Comparison of ENCODE assay signal across 8 cellular contexts in genomic region chr1:61053712-61054608, GRCh38. TPM values are rescaled to one million over a fixed set of nuclear protein-coding genes. Genes with fewer than 3 reads are reported as not detected.
DNase-seq lines count a peak whose midpoint lies in the region; ATAC-seq, FAIRE-seq and TF ChIP-seq lines count a peak whose summit lies in the region.

No MANE protein-coding gene starts in this region.

- no peak overlapping the region for H3K18ac ChIP-seq in trophoblast cell (ENCODE audit: low read length)

- H3K79me2 ChIP-seq in trophoblast cell (ENCODE audit: control insufficient read depth, insufficient read depth, low read length, poor library complexity), result no peaks in the 10 kb centered on the region

- no peak overlapping the region for H2AK5ac ChIP-seq in trophoblast cell (ENCODE audit: low read length)

- H3K9ac ChIP-seq in trophoblast cell (ENCODE audit: low read length), result no peak overlapping the region

- POLR2A ChIA-PET in activated CD8-positive, alpha-beta T cell treated with anti-CD3 and anti-CD28 coated beads for 36 hours (lab: Charles Lee), result interaction anchor here (0.7 to 0.8 kb wide), 2 partner anchors 24 to 27 kb away, joined by 3 to 4 read pairs; no protein-coding TSS in a partner anchor

- ATAC-seq in activated CD8-positive, alpha-beta T cell treated with anti-CD3 and anti-CD28 coated beads for 36 hours, result peak; percentile 34
- no peak for ATAC-seq in HG02981 (IDR thresholded peaks at IDR 0.05; ENCODE audit: unreplicated experiment)

- H3K23ac ChIP-seq in trophoblast cell (ENCODE audit: low read length), result no peak overlapping the region

- peak; percentile 25 for DNase-seq in GM12891 (ENCODE audit: insufficient read length, low spot score)
- peak; percentile 37 for DNase-seq in activated CD8-positive, alpha-beta T cell treated with anti-CD3 and anti-CD28 coated beads for 36 hours
- peak; percentile 27 to 59 for DNase-seq in cardiac muscle cell (ENCODE audit: low read depth in 1 of 2, low spot score in 1 of 2)
- DNase-seq in trophoblast cell, result no peak
- DNase-seq in GDM1 (lab: John Stamatoyannopoulos, UW), result no peak
- DNase-seq in superior temporal gyrus (ENCODE audit: extremely low spot score), result no peak
- DNase-seq in SJCRH30, result no peak

- H4K8ac ChIP-seq in trophoblast cell (ENCODE audit: low read depth, low read length), result no peak overlapping the region

- peaks cover 66% of the 10 kb centered on the region for H3K27me3 Mint-ChIP-seq in activated CD8-positive, alpha-beta T cell treated with anti-CD3 and anti-CD28 coated beads for 36 hours

- H3K36me3 ChIP-seq in cardiac muscle cell (no peaks in the 10 kb centered on the region), trophoblast cell (ENCODE audit: control insufficient read depth in 1 of 2, insufficient read depth in 2 of 2, low read length in 2 of 2) (no peaks in the 10 kb centered on the region), SJCRH30 (no peaks in the 10 kb centered on the region)

- H3K4me2 ChIP-seq in trophoblast cell (ENCODE audit: low read length), result peak overlapping the region; percentile 21

- CTCF ChIA-PET in activated CD8-positive, alpha-beta T cell treated with anti-CD3 and anti-CD28 coated beads for 36 hours (lab: Charles Lee), result interaction anchor here (0.9 to 1.9 kb wide), 4 partner anchors 8 to 398 kb away, joined by 3 to 7 read pairs (median 4); no protein-coding TSS in a partner anchor

- H3K4ac ChIP-seq in trophoblast cell (ENCODE audit: low read depth, low read length), result no peak overlapping the region

- peaks cover 32% of the 10 kb centered on the region for H3K4me1 Mint-ChIP-seq in activated CD8-positive, alpha-beta T cell treated with anti-CD3 and anti-CD28 coated beads for 36 hours (ENCODE audit: low read depth)

- FAIRE-seq in GM12891 (lab: Jason Lieb, UNC), result no peak

- H3K27ac Mint-ChIP-seq in activated CD8-positive, alpha-beta T cell treated with anti-CD3 and anti-CD28 coated beads for 36 hours, result no peak overlapping the region

- no peak overlapping the region for H4K12ac ChIP-seq in trophoblast cell (ENCODE audit: low read depth, low read length)

- H3K27me3 ChIP-seq in cardiac muscle cell, result peaks cover 73% of the 10 kb centered on the region
- peaks cover 62% of the 10 kb centered on the region for H3K27me3 ChIP-seq in trophoblast cell (ENCODE audit: insufficient read depth, low read length)
- no peaks in the 10 kb centered on the region; the same call in 1 of the 2 replicates for H3K27me3 ChIP-seq in SJCRH30

- H3K36me3 Mint-ChIP-seq in activated CD8-positive, alpha-beta T cell treated with anti-CD3 and anti-CD28 coated beads for 36 hours (ENCODE audit: low read depth), result no peaks in the 10 kb centered on the region

- no peak for TF ChIP-seq POLR2A in GM12891 (IDR thresholded peaks at IDR 0.05; ENCODE audit: low read depth, low read length)

- H3K4me1 ChIP-seq in cardiac muscle cell (ENCODE audit: low read depth) (peaks cover 28% of the 10 kb centered on the region), trophoblast cell (ENCODE audit: control insufficient read depth in 1 of 2, insufficient read depth in 2 of 2, low read length in 2 of 2) (peaks cover 3 to 8% of the 10 kb centered on the region in 2 experiments), SJCRH30 (peaks cover 6% of the 10 kb centered on the region; the same call in 1 of the 2 replicates)

- no peak for TF ChIP-seq CTCF in activated CD8-positive, alpha-beta T cell treated with anti-CD3 and anti-CD28 coated beads for 36 hours (IDR thresholded peaks at IDR 0.05)
- peak; percentile 10 for TF ChIP-seq CTCF in cardiac muscle cell (IDR thresholded peaks at IDR 0.05; ENCODE audit: low read depth, low read length)

- H3K4me3 ChIP-seq in cardiac muscle cell (peak overlapping the region; percentile 21), trophoblast cell (ENCODE audit: low read depth, low read length) (no peak overlapping the region), SJCRH30 (no peak overlapping the region)

- H3K9me3 ChIP-seq in cardiac muscle cell (ENCODE audit: low read depth) (no peaks in the 10 kb centered on the region), trophoblast cell (ENCODE audit: insufficient read depth, low read depth, low read length) (peaks cover 2% of the 10 kb centered on the region), SJCRH30 (replicated peaks) (no peaks in the 10 kb centered on the region)

- no CpG with 5 or more reads among the region's 55 CpGs for WGBS in trophoblast cell (ENCODE audit: extremely low coverage, insufficient coverage, insufficient read length)

- peak overlapping the region; percentile 75 for H3K4me3 Mint-ChIP-seq in activated CD8-positive, alpha-beta T cell treated with anti-CD3 and anti-CD28 coated beads for 36 hours

- no peak overlapping the region for H2BK120ac ChIP-seq in trophoblast cell (ENCODE audit: insufficient read depth, low read length, poor library complexity)

- no peak overlapping the region for H2BK5ac ChIP-seq in trophoblast cell (ENCODE audit: low read depth, low read length, poor library complexity)

- H3K79me1 ChIP-seq in trophoblast cell (ENCODE audit: low read length), result no peaks in the 10 kb centered on the region

- no peaks in the 10 kb centered on the region for H3K9me3 Mint-ChIP-seq in activated CD8-positive, alpha-beta T cell treated with anti-CD3 and anti-CD28 coated beads for 36 hours

- H2BK12ac ChIP-seq in trophoblast cell (ENCODE audit: low read length), result no peak overlapping the region

- no peak overlapping the region for H3K14ac ChIP-seq in trophoblast cell (ENCODE audit: low read length)

- no peak overlapping the region for H2AFZ ChIP-seq in trophoblast cell (ENCODE audit: insufficient read depth, low read length, poor library complexity)

- no peak overlapping the region for H3K27ac ChIP-seq in cardiac muscle cell
- no peak overlapping the region for H3K27ac ChIP-seq in trophoblast cell (ENCODE audit: low read depth, low read length)
- H3K27ac ChIP-seq in SJCRH30, result no peak overlapping the region

- no peak overlapping the region for H4K91ac ChIP-seq in trophoblast cell (ENCODE audit: low read depth, low read length)

- intact Hi-C loops in activated CD8-positive, alpha-beta T cell treated with anti-CD3 and anti-CD28 coated beads for 36 hours (cut with micrococcal nuclease), result loop anchor here (10.0 kb wide), 1 partner anchor 281 kb away; no protein-coding TSS in a partner anchor

TF ChIP-seq in GM12891, 5 proteins besides CTCF, POLR2A, EP300 and RAD21:
- no peak for TF ChIP-seq TAF1 (IDR thresholded peaks at IDR 0.05; ENCODE audit: low read depth, low read length)
- TF ChIP-seq POU2F2 (IDR thresholded peaks at IDR 0.05; ENCODE audit: low read depth, low read length), result no peak
- TF ChIP-seq POLR2AphosphoS5 (IDR thresholded peaks at IDR 0.05; ENCODE audit: low read depth, low read length), result no peak
- no peak for TF ChIP-seq PAX5 (IDR thresholded peaks at IDR 0.05; ENCODE audit: insufficient read depth, low read length, severe bottlenecking)
- no peak for TF ChIP-seq SPI1 (IDR thresholded peaks at IDR 0.05; ENCODE audit: low read depth, low read length)

RNA-seq across cellular contexts. Expression of gene NFIA, which starts 28.4 kb away (rescaled TPM):
- not detected for polyA plus RNA-seq in GM12891 (2012; ENCODE audit: low read depth, missing spikeins)
- 1 to 10 TPM; 1.9 to 2.4 TPM for total RNA-seq in activated CD8-positive, alpha-beta T cell treated with anti-CD3 and anti-CD28 coated beads for 36 hours
- total RNA-seq in cardiac muscle cell, result 12.0 and 14.9 TPM in 2 replicates
- 10.1 and 18.3 TPM in 2 replicates for polyA plus RNA-seq in cardiac muscle cell
- polyA plus RNA-seq in trophoblast cell (2013), result 0.12 and 0.23 TPM in 2 replicates
- total RNA-seq in SJCRH30 (2014; rRNA removed; shearing (Covaris generic)), result 21.1 and 23.9 TPM in 2 replicates

Comparison
In these comparisons a context has a peak if more than half of its experiments do, and no peak if none do; other contexts are left out.
1. DNase-seq: peak in GM12891 (single experiment), activated CD8-positive, alpha-beta T cell treated with anti-CD3 and anti-CD28 coated beads for 36 hours (single experiment) and cardiac muscle cell (2 of 2); none in trophoblast cell (0 of 2), GDM1 (single experiment), superior temporal gyrus (single experiment) and SJCRH30 (0 of 2).